Comparison of ENCODE assay signal across 10 cellular contexts in the genomic region with DNA sequence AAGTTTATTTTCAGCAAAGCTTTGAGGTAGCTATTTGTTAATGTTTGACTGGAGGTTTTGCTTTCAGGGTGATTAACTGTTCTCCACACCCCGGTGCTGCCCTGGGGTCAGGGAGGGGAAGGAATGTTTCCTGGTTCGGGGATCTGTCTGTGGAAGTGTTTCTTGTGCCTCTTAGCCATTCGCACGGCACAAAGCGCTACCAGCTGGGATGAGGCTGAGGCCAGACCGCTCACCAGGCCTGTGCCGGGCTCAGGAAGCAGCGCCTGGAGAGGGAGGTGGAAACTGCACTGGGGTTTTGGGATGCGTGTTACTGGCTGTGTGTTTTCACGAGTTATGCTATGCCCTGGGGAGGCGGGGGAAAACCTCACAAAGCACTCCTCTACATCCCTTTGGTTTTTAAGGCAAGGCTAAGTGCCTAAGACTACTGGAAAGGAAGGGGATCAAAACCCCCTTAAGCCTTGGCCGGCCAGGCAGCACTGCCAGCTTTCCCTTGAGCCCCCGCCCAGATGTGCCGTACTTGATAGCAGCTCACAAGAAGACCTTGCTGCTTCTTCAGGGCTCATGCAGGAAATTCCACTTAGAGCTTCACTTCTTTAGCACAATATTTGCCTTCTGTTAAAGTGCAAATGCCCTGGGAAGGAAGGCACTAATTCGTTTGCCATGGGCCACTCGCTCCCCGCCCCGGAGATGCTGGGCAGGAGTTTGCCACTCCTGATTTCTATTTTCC.
A peak's percentile ranks its signal among the peaks of the same experiment; 100 is the strongest.
DNase-seq lines count a peak whose midpoint lies in the region; ATAC-seq and TF ChIP-seq lines count a peak whose summit lies in the region.
"Had no signal": no experiment of that assay in that cellular context is flagged by ENCODE, and none has a peak within 500 bp of the region (broad histone marks: within the 10 kb centered on the region; RNA-seq: fewer than 3 reads in every experiment).

No MANE protein-coding gene starts in this region.

- 50 to 51% methylated on average over 18 of the region's 18 CpGs for WGBS in aorta, 2 donors

- H3K36me3 ChIP-seq in Peyer's patch (no peaks in the 10 kb centered on the region), aorta (ENCODE audit: control insufficient read depth in 1 of 2, insufficient read depth in 2 of 2, low read length in 1 of 2) (no peaks in the 10 kb centered on the region)

- TF ChIP-seq POLR2A in Peyer's patch (IDR thresholded peaks at IDR 0.05): peak in 1 of 2 donors; percentile 10

- intact Hi-C loops in aorta (cut with DNase I): no loop called here

- H3K27ac ChIP-seq in Peyer's patch: peak overlapping the region; percentile 25 to 80 (median 49)
- no peak overlapping the region for H3K27ac ChIP-seq in aorta (ENCODE audit: low read depth in 1 of 2, low read length in 2 of 2)

- TF ChIP-seq CTCF in Peyer's patch (IDR thresholded peaks at IDR 0.05): no peak

- H3K9me3 ChIP-seq in Peyer's patch (no peaks in the 10 kb centered on the region), aorta (ENCODE audit: control insufficient read depth, low read length) (peaks cover 4% of the 10 kb centered on the region)

- H3K4me1 ChIP-seq in Peyer's patch (peaks cover 0 to 13% (median 0%) of the 10 kb centered on the region in 4 donors), aorta (ENCODE audit: control insufficient read depth in 1 of 2, insufficient read depth in 2 of 2, low read length in 2 of 2) (no peaks in the 10 kb centered on the region)

- H3K4me3 ChIP-seq in Peyer's patch (peak overlapping the region in 2 of 4 donors; percentile 33 to 42), aorta (ENCODE audit: low read length in 2 of 2) (no peak overlapping the region)

- H3K27me3 ChIP-seq in Peyer's patch: no peaks in the 10 kb centered on the region
- H3K27me3 ChIP-seq in aorta (ENCODE audit: control insufficient read depth in 1 of 2, insufficient read depth in 2 of 2, low read length in 1 of 2): no peaks in the 10 kb centered on the region

- peak; percentile 71 for ATAC-seq in GM19043 (IDR thresholded peaks at IDR 0.05; ENCODE audit: low read depth, unreplicated experiment)
- no peak for ATAC-seq in HG03571 (IDR thresholded peaks at IDR 0.05; ENCODE audit: unreplicated experiment)
- ATAC-seq in aorta (ENCODE audit: low FRiP score): no peak

- DNase-seq in Peyer's patch (peak in 2 of 3 donors; percentile 74 to 75), iPS-NIHi7 (ENCODE audit: extremely low spot score) (peak; percentile 46), retina (peak; percentile 53), AML-193 (lab: John Stamatoyannopoulos, UW) (no peak), aorta (no peak), NOMO-1 (lab: John Stamatoyannopoulos, UW; ENCODE audit: unreplicated experiment in 2 of 2) (no peak)
- DNase-seq: head of caudate nucleus, OCI-M1 had no signal

Comparison
In these comparisons a context has a peak if more than half of its experiments do, and no peak if none do; other contexts are left out.
1. DNase-seq: peak in Peyer's patch (2 of 3), iPS-NIHi7 (single experiment) and retina (single experiment); none in AML-193 (0 of 2), aorta (0 of 2) and NOMO-1 (0 of 2).
2. H3K27ac ChIP-seq: peak in Peyer's patch (4 of 4); none in aorta (0 of 2).